ENCODE assay signal across 1 cellular context in genomic region chrX:17839269-17839668, GRCh38.
TF ChIP-seq lines count a peak whose summit lies in the region.

No MANE protein-coding gene starts in this region.

TF ChIP-seq in WTC11, 78 proteins besides CTCF, POLR2A, EP300 and RAD21 (continued from another document):
- TF ChIP-seq IRF1 (CRISPR knock-in tag; IDR thresholded peaks at IDR 0.05) = no peak
- no peak for TF ChIP-seq FOXJ3 (CRISPR knock-in tag; IDR thresholded peaks at IDR 0.05; ENCODE audit: borderline replicate concordance)
- TF ChIP-seq ZNF396 (CRISPR knock-in tag; IDR thresholded peaks at IDR 0.05; ENCODE audit: borderline replicate concordance) = no peak
